Comparison of ENCODE assay signal across 29 cellular contexts in the genomic region with DNA sequence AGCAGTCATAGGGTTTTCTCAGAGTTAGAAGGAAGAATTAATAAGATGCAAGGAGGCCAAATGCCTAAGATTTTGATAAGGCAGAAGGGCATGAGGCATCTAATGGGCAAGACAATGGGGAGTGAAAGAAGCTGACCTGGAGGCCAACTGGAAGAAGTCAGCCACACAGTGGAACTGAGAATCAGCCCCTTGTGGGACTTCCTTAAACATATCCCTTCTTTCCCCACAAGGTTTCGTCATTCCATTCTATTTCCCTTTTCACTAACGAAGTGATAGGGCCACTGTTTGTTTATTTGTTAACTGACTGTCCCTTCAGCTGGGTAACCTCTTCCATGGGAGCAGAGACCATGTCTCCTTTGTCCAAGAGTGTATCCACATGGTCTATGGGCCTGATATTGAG.
DNase-seq lines count a peak whose midpoint lies in the region; ATAC-seq and TF ChIP-seq lines count a peak whose summit lies in the region.
"Had no signal": no experiment of that assay in that cellular context is flagged by ENCODE, and none has a peak within 500 bp of the region (broad histone marks: within the 10 kb centered on the region; RNA-seq: fewer than 3 reads in every experiment).

No MANE protein-coding gene starts in this region.

- no peaks in the 10 kb centered on the region for H3K9me3 Mint-ChIP-seq in Caco-2 (ENCODE audit: unreplicated experiment)
- H3K9me3 Mint-ChIP-seq: activated CD4-positive, alpha-beta T cell treated with anti-CD3 and anti-CD28 coated beads, Interleukin-2, amount 10 ng/mL, durations not matched to agents 7 days and 5 days; effector memory CD8-positive, alpha-beta T cell; nephron had no signal

- peaks cover 12% of the 10 kb centered on the region for H3K4me1 Mint-ChIP-seq in Caco-2 (ENCODE audit: low read depth, unreplicated experiment)
- H3K4me1 Mint-ChIP-seq: mesothelial cell of epicardium, nephron had no signal

- no peak overlapping the region for H3K27ac ChIP-seq in right atrium auricular region
- H3K27ac ChIP-seq in upper lobe of right lung: no peak overlapping the region
- H3K27ac ChIP-seq: 22Rv1, body of pancreas, esophagus muscularis mucosa, gastrocnemius medialis, parathyroid adenoma, VCaP had no signal

- no peak overlapping the region for H3K27ac Mint-ChIP-seq in Caco-2 (ENCODE audit: unreplicated experiment)
- H3K27ac Mint-ChIP-seq: activated CD4-positive, alpha-beta T cell treated with anti-CD3 and anti-CD28 coated beads, Interleukin-2, amount 10 ng/mL, durations not matched to agents 7 days and 5 days; activated naive CD8-positive, alpha-beta T cell treated with anti-CD3 and anti-CD28 coated beads, Interleukin-2, amount 50 U/mL, for 24 hours; effector memory CD8-positive, alpha-beta T cell; mesothelial cell of epicardium; nephron had no signal

- intact Hi-C loops in Right ventricle myocardium inferior (cut with DNase I): no loop called here
- intact Hi-C loops in left cardiac atrium (cut with DNase I): no loop called here
- intact Hi-C loops in upper lobe of right lung (cut with DNase I): no loop called here
- intact Hi-C loops in Caco-2 (cut with micrococcal nuclease; ENCODE audit: unreplicated experiment): no loop called here

- H3K4me3 Mint-ChIP-seq in Caco-2 (ENCODE audit: unreplicated experiment): no peak overlapping the region
- H3K4me3 Mint-ChIP-seq: activated CD4-positive, alpha-beta T cell treated with anti-CD3 and anti-CD28 coated beads, Interleukin-2, amount 10 ng/mL, durations not matched to agents 7 days and 5 days; activated naive CD8-positive, alpha-beta T cell treated with anti-CD3 and anti-CD28 coated beads, Interleukin-2, amount 50 U/mL, for 24 hours; effector memory CD8-positive, alpha-beta T cell; mesothelial cell of epicardium; nephron had no signal

- H3K36me3 Mint-ChIP-seq in Caco-2 (ENCODE audit: insufficient read depth, unreplicated experiment): no peaks in the 10 kb centered on the region

- peak; percentile 26 for ATAC-seq in Right ventricle myocardium inferior
- ATAC-seq in left cardiac atrium: peak; percentile 27 to 31
- peak; percentile 91 for ATAC-seq in upper lobe of right lung
- no peak for ATAC-seq in HG03045 (IDR thresholded peaks at IDR 0.05; ENCODE audit: unreplicated experiment)
- no peak for ATAC-seq in HG03432 (IDR thresholded peaks at IDR 0.05; ENCODE audit: unreplicated experiment)
- ATAC-seq: activated naive CD8-positive, alpha-beta T cell treated with anti-CD3 and anti-CD28 coated beads, Interleukin-2, amount 50 U/mL, for 24 hours; body of pancreas; effector memory CD8-positive, alpha-beta T cell; gastrocnemius medialis; GM12878; Panc1 had no signal

- POLR2A ChIA-PET in Caco-2 (lab: Charles Lee): no interaction called here

- H3K4me1 ChIP-seq in right atrium auricular region: no peaks in the 10 kb centered on the region
- H3K4me1 ChIP-seq in upper lobe of right lung: no peaks in the 10 kb centered on the region
- H3K4me1 ChIP-seq in Caco-2: peaks cover 9% of the 10 kb centered on the region; the same call in 1 of the 2 replicates
- H3K4me1 ChIP-seq: body of pancreas, esophagus muscularis mucosa, gastrocnemius medialis, parathyroid adenoma had no signal

- H3K27me3 ChIP-seq in right atrium auricular region: no peaks in the 10 kb centered on the region
- H3K27me3 ChIP-seq in upper lobe of right lung: no peaks in the 10 kb centered on the region
- no peaks in the 10 kb centered on the region for H3K27me3 ChIP-seq in Caco-2 (replicated peaks; ENCODE audit: control insufficient read depth, insufficient read depth, low read length)
- H3K27me3 ChIP-seq: body of pancreas, esophagus muscularis mucosa, gastrocnemius medialis had no signal

- H3K27me3 Mint-ChIP-seq in Caco-2 (ENCODE audit: insufficient read depth, unreplicated experiment): no peaks in the 10 kb centered on the region
- H3K27me3 Mint-ChIP-seq: activated naive CD8-positive, alpha-beta T cell treated with anti-CD3 and anti-CD28 coated beads, Interleukin-2, amount 50 U/mL, for 24 hours had no signal

- BruUV-seq in Caco-2 (replicated peaks; lab: Mats Ljungman, UMichigan): no TSS peak

- no peak for TF ChIP-seq CTCF in right atrium auricular region (IDR thresholded peaks at IDR 0.05)
- TF ChIP-seq CTCF in upper lobe of right lung (IDR thresholded peaks at IDR 0.05): no peak
- no peak for TF ChIP-seq CTCF in Caco-2 (IDR thresholded peaks at IDR 0.05; ENCODE audit: insufficient read depth in 1 of 2, low read depth in 1 of 2, low read length in 1 of 2, severe bottlenecking in 1 of 2, unreplicated experiment in 1 of 2)

- H3K4me3 ChIP-seq in right atrium auricular region (no peak overlapping the region), upper lobe of right lung (no peak overlapping the region), Caco-2 (ENCODE audit: low read depth, low read length) (no peak overlapping the region)
- H3K4me3 ChIP-seq: body of pancreas, esophagus muscularis mucosa, gastrocnemius medialis, GM12878 had no signal

- no peaks in the 10 kb centered on the region for H3K36me3 ChIP-seq in right atrium auricular region
- no peaks in the 10 kb centered on the region for H3K36me3 ChIP-seq in upper lobe of right lung
- no peaks in the 10 kb centered on the region for H3K36me3 ChIP-seq in Caco-2 (ENCODE audit: control insufficient read depth, insufficient read depth, low read length)
- H3K36me3 ChIP-seq: gastrocnemius medialis had no signal

- CTCF ChIA-PET in Caco-2 (lab: Charles Lee): no interaction called here

- no peaks in the 10 kb centered on the region for H3K9me3 ChIP-seq in right atrium auricular region
- no peaks in the 10 kb centered on the region for H3K9me3 ChIP-seq in upper lobe of right lung
- H3K9me3 ChIP-seq in Caco-2: 0 out of 2 replicates have a peak, but pooled peaks cover 4% of the 10 kb centered on the region
- H3K9me3 ChIP-seq: body of pancreas, esophagus muscularis mucosa, gastrocnemius medialis had no signal

- DNase-seq in Right ventricle myocardium inferior (ENCODE audit: missing footprints): no peak
- DNase-seq in right atrium auricular region (ENCODE audit: low spot score): no peak
- peak; percentile 11 for DNase-seq in OCI-M1 (lab: John Stamatoyannopoulos, UW)
- no peak for DNase-seq in left cardiac atrium
- DNase-seq in upper lobe of right lung: no peak
- no peak for DNase-seq in Caco-2
- DNase-seq: activated CD4-positive, alpha-beta T cell treated with anti-CD3 and anti-CD28 coated beads, Interleukin-2, amount 10 ng/mL, durations not matched to agents 7 days and 5 days; activated effector memory CD4-positive, alpha-beta T cell treated with Interleukin-2 at 50 U/mL for 16 hours; activated naive CD8-positive, alpha-beta T cell treated with anti-CD3 and anti-CD28 coated beads, Interleukin-2, amount 50 U/mL, for 24 hours; DMS79; effector memory CD8-positive, alpha-beta T cell; gastrocnemius medialis; H7; MM.1S; NCI-H1694 treated with DMSO at 0.1 percent for 48 hours; NCI-H2227 treated with DMSO at 0.1 percent for 48 hours; NCI-H774; T-helper 2 cell had no signal

Comparison
In these comparisons a context has a peak if more than half of its experiments do, and no peak if none do; other contexts are left out.
1. ATAC-seq: peak in Right ventricle myocardium inferior (single experiment), left cardiac atrium (2 of 2) and upper lobe of right lung (single experiment); none in HG03045 (single experiment) and HG03432 (single experiment).